ENCODE assay signal across 12 cellular contexts in genomic region chr5:149205625-149206523, GRCh38.
DNase-seq lines count a peak whose midpoint lies in the region; ATAC-seq and TF ChIP-seq lines count a peak whose summit lies in the region.
"Had no signal": no experiment of that assay in that cellular context is flagged by ENCODE, and none has a peak within 500 bp of the region (broad histone marks: within the 10 kb centered on the region; RNA-seq: fewer than 3 reads in every experiment).

No MANE protein-coding gene starts in this region.

- H3K4me3 ChIP-seq in astrocyte of the spinal cord (ENCODE audit: low read depth, low read length), result no peak overlapping the region
- H3K4me3 ChIP-seq: SJCRH30 had no signal

- intact Hi-C loops in left ventricle myocardium superior (cut with micrococcal nuclease), result no loop called here
- intact Hi-C loops in sciatic nerve (cut with DNase I), result no loop called here

- in situ Hi-C loops in astrocyte of the spinal cord (cut with HindIII; ENCODE audit: low sequenced_read_pairs) (no loop called here), KBM-7 (cut with MboI; ENCODE audit: low pct_unique_long_range_greater_than_20kb, low sequenced_read_pairs) (no loop called here)

- DNase-seq in EL (peak; percentile 93), astrocyte of the spinal cord (ENCODE audit: low read depth, low spot score) (peak; percentile 78), left ventricle myocardium superior (peak; percentile 43), sciatic nerve (ENCODE audit: low spot score) (peak; percentile 64), T1000 (lab: John Stamatoyannopoulos, UW) (no peak), NOMO-1 treated with DMSO at 0.1 percent for 48 hours (lab: John Stamatoyannopoulos, UW; ENCODE audit: unreplicated experiment) (no peak), KBM-7 (no peak)
- no peak for DNase-seq in stimulated activated CD4-positive, alpha-beta T cell treated with anti-CD3 and anti-CD28 coated beads, Interleukin-4, amount 100 ng/mL, for 1 hour
- DNase-seq: CD4-positive, CD25-positive, alpha-beta regulatory T cell; naive thymus-derived CD8-positive, alpha-beta T cell; NCI-H446 treated with DMSO at 0.1 percent for 48 hours had no signal

- no peak for TF ChIP-seq CTCF in astrocyte of the spinal cord (IDR thresholded peaks at IDR 0.05; ENCODE audit: low read depth, low read length)

- ATAC-seq in left ventricle myocardium superior, result peak; percentile 71
- peak; percentile 89 for ATAC-seq in sciatic nerve
- ATAC-seq: naive thymus-derived CD8-positive, alpha-beta T cell had no signal

Comparison
In these comparisons a context has a peak if more than half of its experiments do, and no peak if none do; other contexts are left out.
1. DNase-seq: peak in EL (single experiment), astrocyte of the spinal cord (single experiment), left ventricle myocardium superior (single experiment) and sciatic nerve (single experiment); none in T1000 (single experiment), stimulated activated CD4-positive, alpha-beta T cell treated with anti-CD3 and anti-CD28 coated beads, Interleukin-4, amount 100 ng/mL, for 1 hour (single experiment), NOMO-1 treated with DMSO at 0.1 percent for 48 hours (single experiment) and KBM-7 (single experiment).